11 cellular contexts compared by ENCODE assay signal in the genomic region with DNA sequence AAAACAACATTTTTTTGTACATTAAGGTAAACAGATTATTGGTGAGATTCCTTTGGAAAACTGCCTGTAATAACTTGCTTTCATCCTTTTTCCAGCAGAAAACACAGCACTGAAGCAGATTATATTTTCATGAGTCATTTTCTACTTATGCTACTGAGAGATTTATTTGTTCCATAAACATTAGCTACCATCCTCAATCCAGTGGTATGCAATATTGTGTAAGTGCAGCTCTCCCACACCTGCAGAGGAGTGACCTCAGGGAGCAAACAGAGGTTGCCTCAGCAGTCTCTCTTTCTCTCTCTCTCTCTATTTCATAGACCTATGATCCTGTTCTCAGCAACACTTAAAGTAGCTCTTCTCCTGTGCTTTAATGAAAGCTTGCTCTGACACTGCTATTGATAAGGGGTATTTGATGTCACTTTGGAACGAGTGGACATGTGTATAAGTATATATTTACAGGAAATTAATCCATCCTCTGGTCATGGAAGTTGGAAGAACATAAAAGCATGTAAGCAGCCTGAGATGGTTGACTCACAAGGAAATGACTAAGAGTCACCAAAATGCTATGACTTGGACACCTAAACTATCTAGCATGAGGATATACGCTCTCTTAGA.
DNase-seq lines count a peak whose midpoint lies in the region; ATAC-seq and TF ChIP-seq lines count a peak whose summit lies in the region.
"Had no signal": no experiment of that assay in that cellular context is flagged by ENCODE, and none has a peak within 500 bp of the region (broad histone marks: within the 10 kb centered on the region; RNA-seq: fewer than 3 reads in every experiment).

No MANE protein-coding gene starts in this region.

- H3K4me3 ChIP-seq in Caco-2 (ENCODE audit: low read depth, low read length) (no peak overlapping the region), MG63 (no peak overlapping the region), mesodermal cell (ENCODE audit: extremely low read depth, insufficient read depth, low read length, poor library complexity, severe bottlenecking) (no peak overlapping the region)

- no peak for TF ChIP-seq CTCF in Caco-2 (IDR thresholded peaks at IDR 0.05; ENCODE audit: insufficient read depth in 1 of 2, low read depth in 1 of 2, low read length in 1 of 2, severe bottlenecking in 1 of 2, unreplicated experiment in 1 of 2)

- H3K9me3 ChIP-seq in Caco-2 = no peaks in the 10 kb centered on the region
- H3K9me3 ChIP-seq in MG63 = peaks cover 5% of the 10 kb centered on the region
- H3K9me3 ChIP-seq in mesodermal cell (ENCODE audit: control insufficient read depth, low read length) = no peaks in the 10 kb centered on the region

- no peaks in the 10 kb centered on the region for H3K27me3 Mint-ChIP-seq in Caco-2 (ENCODE audit: insufficient read depth, unreplicated experiment)
- H3K27me3 Mint-ChIP-seq in activated CD4-positive, alpha-beta T cell treated with anti-CD3 and anti-CD28 coated beads, Interleukin-2, amount 10 ng/mL, durations not matched to agents 24 days and 14 days = no peaks in the 10 kb centered on the region
- H3K27me3 Mint-ChIP-seq: activated CD8-positive, alpha-beta memory T cell treated with anti-CD3 and anti-CD28 coated beads, Interleukin-2, amount 10 ng/mL, durations not matched to agents 7 days and 5 days; CD4-positive, alpha-beta memory T cell had no signal

- H3K36me3 ChIP-seq in Caco-2 (ENCODE audit: control insufficient read depth, insufficient read depth, low read length) = no peaks in the 10 kb centered on the region
- H3K36me3 ChIP-seq in MG63 = no peaks in the 10 kb centered on the region
- H3K36me3 ChIP-seq in mesodermal cell (ENCODE audit: control insufficient read depth, insufficient read depth, low read length) = no peaks in the 10 kb centered on the region

- H3K36me3 Mint-ChIP-seq in Caco-2 (ENCODE audit: insufficient read depth, unreplicated experiment) = no peaks in the 10 kb centered on the region
- no peaks in the 10 kb centered on the region for H3K36me3 Mint-ChIP-seq in activated CD4-positive, alpha-beta T cell treated with anti-CD3 and anti-CD28 coated beads, Interleukin-2, amount 10 ng/mL, durations not matched to agents 24 days and 14 days (ENCODE audit: low read depth)
- H3K36me3 Mint-ChIP-seq: activated CD8-positive, alpha-beta memory T cell treated with anti-CD3 and anti-CD28 coated beads, Interleukin-2, amount 10 ng/mL, durations not matched to agents 7 days and 5 days; CD4-positive, alpha-beta memory T cell had no signal

- ATAC-seq in GM18861 (IDR thresholded peaks at IDR 0.05; ENCODE audit: unreplicated experiment) = no peak
- ATAC-seq: activated CD8-positive, alpha-beta memory T cell treated with anti-CD3 and anti-CD28 coated beads, Interleukin-2, amount 10 ng/mL, durations not matched to agents 7 days and 5 days had no signal

- H3K27ac Mint-ChIP-seq in Caco-2 (ENCODE audit: unreplicated experiment) = peak overlapping the region; percentile 80
- H3K27ac Mint-ChIP-seq in activated CD4-positive, alpha-beta T cell treated with anti-CD3 and anti-CD28 coated beads, Interleukin-2, amount 10 ng/mL, durations not matched to agents 24 days and 14 days = no peak overlapping the region
- H3K27ac Mint-ChIP-seq: activated CD8-positive, alpha-beta memory T cell treated with anti-CD3 and anti-CD28 coated beads, Interleukin-2, amount 10 ng/mL, durations not matched to agents 7 days and 5 days; CD4-positive, alpha-beta memory T cell had no signal

- no peaks in the 10 kb centered on the region for H3K4me1 Mint-ChIP-seq in Caco-2 (ENCODE audit: low read depth, unreplicated experiment)
- H3K4me1 Mint-ChIP-seq in activated CD4-positive, alpha-beta T cell treated with anti-CD3 and anti-CD28 coated beads, Interleukin-2, amount 10 ng/mL, durations not matched to agents 24 days and 14 days = no peaks in the 10 kb centered on the region
- H3K4me1 Mint-ChIP-seq: activated CD8-positive, alpha-beta memory T cell treated with anti-CD3 and anti-CD28 coated beads, Interleukin-2, amount 10 ng/mL, durations not matched to agents 7 days and 5 days; CD4-positive, alpha-beta memory T cell had no signal

- H3K27me3 ChIP-seq in Caco-2 (replicated peaks; ENCODE audit: control insufficient read depth, insufficient read depth, low read length) (no peaks in the 10 kb centered on the region), MG63 (no peaks in the 10 kb centered on the region)

- CTCF ChIA-PET in Caco-2 (lab: Charles Lee) (no interaction called here), HEK293T (lab: Yijun Ruan, JAX) (no interaction called here)

- no TSS peak for BruUV-seq in Caco-2 (replicated peaks; lab: Mats Ljungman, UMichigan)

- peaks cover 6% of the 10 kb centered on the region; the same call in 1 of the 2 replicates for H3K4me1 ChIP-seq in Caco-2
- peaks cover 15% of the 10 kb centered on the region for H3K4me1 ChIP-seq in mesodermal cell (ENCODE audit: control insufficient read depth, insufficient read depth, low read length, poor library complexity, severe bottlenecking)
- H3K4me1 ChIP-seq: parathyroid adenoma had no signal

- H3K27ac ChIP-seq in mesodermal cell (ENCODE audit: low read depth, low read length, severe bottlenecking) = peak overlapping the region; percentile 49
- H3K27ac ChIP-seq: parathyroid adenoma had no signal

- POLR2A ChIA-PET in Caco-2 (lab: Charles Lee) (no interaction called here), HEK293T (lab: Yijun Ruan, JAX) (no interaction called here)

- H3K4me3 Mint-ChIP-seq in Caco-2 (ENCODE audit: unreplicated experiment) = no peak overlapping the region
- no peak overlapping the region for H3K4me3 Mint-ChIP-seq in activated CD4-positive, alpha-beta T cell treated with anti-CD3 and anti-CD28 coated beads, Interleukin-2, amount 10 ng/mL, durations not matched to agents 24 days and 14 days
- H3K4me3 Mint-ChIP-seq: activated CD8-positive, alpha-beta memory T cell treated with anti-CD3 and anti-CD28 coated beads, Interleukin-2, amount 10 ng/mL, durations not matched to agents 7 days and 5 days; CD4-positive, alpha-beta memory T cell had no signal

- no CpG with 5 or more reads among the region's 2 CpGs for WGBS in mesodermal cell (ENCODE audit: insufficient coverage in 2 of 2), 2 experiments

- intact Hi-C loops in Caco-2 (cut with micrococcal nuclease; ENCODE audit: unreplicated experiment) = no loop called here
- intact Hi-C loops in activated CD4-positive, alpha-beta T cell treated with anti-CD3 and anti-CD28 coated beads, Interleukin-2, amount 10 ng/mL, durations not matched to agents 24 days and 14 days (cut with micrococcal nuclease) = no loop called here

- H3K9me3 Mint-ChIP-seq in Caco-2 (ENCODE audit: unreplicated experiment) = no peaks in the 10 kb centered on the region
- H3K9me3 Mint-ChIP-seq in activated CD4-positive, alpha-beta T cell treated with anti-CD3 and anti-CD28 coated beads, Interleukin-2, amount 10 ng/mL, durations not matched to agents 24 days and 14 days = no peaks in the 10 kb centered on the region

- DNase-seq in Caco-2 (peak; percentile 29 to 63), MG63 (peak; percentile 60), dermis blood vessel endothelial cell (peak; percentile 12), HEK293T (ENCODE audit: extremely low spot score) (no peak)
- no peak for DNase-seq in activated CD4-positive, alpha-beta T cell treated with anti-CD3 and anti-CD28 coated beads, Interleukin-2, amount 10 ng/mL, durations not matched to agents 24 days and 14 days
- no peak for DNase-seq in stimulated activated CD4-positive, alpha-beta T cell treated with anti-CD3 and anti-CD28 coated beads, Interleukin-12 subunit alpha, Interleukin-12 subunit beta, amount 100 ng/mL, for 4 hours
- DNase-seq: activated CD8-positive, alpha-beta memory T cell treated with anti-CD3 and anti-CD28 coated beads, Interleukin-2, amount 10 ng/mL, durations not matched to agents 7 days and 5 days had no signal

TF ChIP-seq in HEK293T, 16 proteins besides CTCF, POLR2A, EP300 and RAD21:
- no peak for TF ChIP-seq FOXA1 (IDR thresholded peaks at IDR 0.05)
- no peak for TF ChIP-seq L3MBTL2 (conservative IDR thresholded peaks at IDR 0.05)
- no peak for TF ChIP-seq ARNT (IDR thresholded peaks at IDR 0.05)

Comparison
In these comparisons a context has a peak if more than half of its experiments do, and no peak if none do; other contexts are left out.
1. DNase-seq: peak in Caco-2 (2 of 2), MG63 (single experiment) and dermis blood vessel endothelial cell (single experiment); none in activated CD4-positive, alpha-beta T cell treated with anti-CD3 and anti-CD28 coated beads, Interleukin-2, amount 10 ng/mL, durations not matched to agents 24 days and 14 days (single experiment), HEK293T (single experiment) and stimulated activated CD4-positive, alpha-beta T cell treated with anti-CD3 and anti-CD28 coated beads, Interleukin-12 subunit alpha, Interleukin-12 subunit beta, amount 100 ng/mL, for 4 hours (single experiment).